In genomic region chr20:10429443-10429981, GRCh38 we compare ENCODE assay signal across 22 cellular contexts. TPM values are rescaled to one million over a fixed set of nuclear protein-coding genes. Genes with fewer than 3 reads are reported as not detected.
A peak's percentile ranks its signal among the peaks of the same experiment; 100 is the strongest.
DNase-seq lines count a peak whose midpoint lies in the region; ATAC-seq, FAIRE-seq and TF ChIP-seq lines count a peak whose summit lies in the region.
"Had no signal": no experiment of that assay in that cellular context is flagged by ENCODE, and none has a peak within 500 bp of the region (broad histone marks: within the 10 kb centered on the region; RNA-seq: fewer than 3 reads in every experiment).

No MANE protein-coding gene starts in this region.

- peaks cover 2% of the 10 kb centered on the region for H3K9me1 ChIP-seq in keratinocyte (ENCODE audit: control insufficient read depth, extremely low read depth, insufficient read depth, low read length)

- no peak for TF ChIP-seq POLR2A in thyroid gland (IDR thresholded peaks at IDR 0.05)

- 87 to 91% methylated on average over 5 of the region's 5 CpGs for WGBS in thyroid gland, 2 donors

- H3K4me2 ChIP-seq in keratinocyte (ENCODE audit: control insufficient read depth, extremely low read depth, insufficient read depth, low read depth, low read length) = peak overlapping the region; percentile 52

- ATAC-seq in stimulated activated memory B cell treated with anti-CD40 and anti-IgM and Interleukin-4, amounts not matched to agents 10 μg/mL and 1 μg/mL and 100 μg/mL, for 72 hours = no peak
- ATAC-seq in HG03469 (IDR thresholded peaks at IDR 0.05; ENCODE audit: unreplicated experiment) (no peak), HG03457 (IDR thresholded peaks at IDR 0.05; ENCODE audit: unreplicated experiment) (no peak)
- ATAC-seq: GM12878, heart left ventricle, Panc1 had no signal

- H3K4me3 ChIP-seq in keratinocyte (ENCODE audit: control insufficient read depth in 2 of 3, extremely low read depth in 1 of 3, insufficient read depth in 2 of 3, low read depth in 1 of 3, low read length in 3 of 3) (no peak overlapping the region), thyroid gland (replicated peaks in 1 of 3) (no peak overlapping the region)
- H3K4me3 ChIP-seq: GM12878, heart left ventricle, right atrium auricular region, vagina had no signal

- peak overlapping the region; percentile 41 for H3K27ac Mint-ChIP-seq in activated naive CD4-positive, alpha-beta T cell treated with anti-CD3 and anti-CD28 coated beads, Interleukin-2, amount 50 U/mL, for 24 hours
- H3K27ac Mint-ChIP-seq in activated naive CD4-positive, alpha-beta T cell treated with anti-CD3 and anti-CD28 coated beads, Interleukin-2, amount 10 ng/mL, durations not matched to agents 7 days and 5 days = no peak overlapping the region
- H3K27ac Mint-ChIP-seq in stimulated activated memory B cell treated with anti-CD40 and anti-IgM and Interleukin-4, amounts not matched to agents 10 μg/mL and 1 μg/mL and 100 μg/mL, for 72 hours = peak overlapping the region; percentile 4
- H3K27ac Mint-ChIP-seq: activated CD4-positive, alpha-beta memory T cell treated with anti-CD3 and anti-CD28 coated beads for 36 hours had no signal

- no peak overlapping the region for H3K4me3 Mint-ChIP-seq in activated naive CD4-positive, alpha-beta T cell treated with anti-CD3 and anti-CD28 coated beads, Interleukin-2, amount 50 U/mL, for 24 hours
- no peak overlapping the region for H3K4me3 Mint-ChIP-seq in activated naive CD4-positive, alpha-beta T cell treated with anti-CD3 and anti-CD28 coated beads, Interleukin-2, amount 10 ng/mL, durations not matched to agents 7 days and 5 days
- no peak overlapping the region for H3K4me3 Mint-ChIP-seq in stimulated activated memory B cell treated with anti-CD40 and anti-IgM and Interleukin-4, amounts not matched to agents 10 μg/mL and 1 μg/mL and 100 μg/mL, for 72 hours
- H3K4me3 Mint-ChIP-seq: activated CD4-positive, alpha-beta memory T cell treated with anti-CD3 and anti-CD28 coated beads for 36 hours had no signal

- H3K9me3 Mint-ChIP-seq in activated naive CD4-positive, alpha-beta T cell treated with anti-CD3 and anti-CD28 coated beads, Interleukin-2, amount 50 U/mL, for 24 hours = no peaks in the 10 kb centered on the region
- no peaks in the 10 kb centered on the region for H3K9me3 Mint-ChIP-seq in activated naive CD4-positive, alpha-beta T cell treated with anti-CD3 and anti-CD28 coated beads, Interleukin-2, amount 10 ng/mL, durations not matched to agents 7 days and 5 days
- no peaks in the 10 kb centered on the region for H3K9me3 Mint-ChIP-seq in stimulated activated memory B cell treated with anti-CD40 and anti-IgM and Interleukin-4, amounts not matched to agents 10 μg/mL and 1 μg/mL and 100 μg/mL, for 72 hours
- H3K9me3 Mint-ChIP-seq: activated CD4-positive, alpha-beta memory T cell treated with anti-CD3 and anti-CD28 coated beads for 36 hours had no signal

- CTCF ChIA-PET in activated naive CD4-positive, alpha-beta T cell treated with anti-CD3 and anti-CD28 coated beads, Interleukin-2, amount 10 ng/mL, durations not matched to agents 7 days and 5 days (lab: Charles Lee) = interaction anchor here (1.2 to 1.6 kb wide), 4 partner anchors 23 to 451 kb away, joined by 3 read pairs; no protein-coding TSS in a partner anchor

- no peaks in the 10 kb centered on the region for H4K20me1 ChIP-seq in keratinocyte (ENCODE audit: control insufficient read depth, extremely low read depth, insufficient read depth, low read length)

- peak overlapping the region; percentile 19 for H3K9ac ChIP-seq in keratinocyte (ENCODE audit: control insufficient read depth, extremely low read depth, insufficient read depth, low read length)

- no peak for FAIRE-seq in keratinocyte (lab: Jason Lieb, UNC)
- FAIRE-seq: GM12878 had no signal

- H3K4me1 Mint-ChIP-seq in activated naive CD4-positive, alpha-beta T cell treated with anti-CD3 and anti-CD28 coated beads, Interleukin-2, amount 50 U/mL, for 24 hours = peaks cover 62% of the 10 kb centered on the region
- peaks cover 37% of the 10 kb centered on the region for H3K4me1 Mint-ChIP-seq in activated naive CD4-positive, alpha-beta T cell treated with anti-CD3 and anti-CD28 coated beads, Interleukin-2, amount 10 ng/mL, durations not matched to agents 7 days and 5 days
- peaks cover 43% of the 10 kb centered on the region for H3K4me1 Mint-ChIP-seq in stimulated activated memory B cell treated with anti-CD40 and anti-IgM and Interleukin-4, amounts not matched to agents 10 μg/mL and 1 μg/mL and 100 μg/mL, for 72 hours

- no peaks in the 10 kb centered on the region for H3K27me3 ChIP-seq in keratinocyte (ENCODE audit: control insufficient read depth, extremely low read depth, insufficient read depth, low read length)
- no peaks in the 10 kb centered on the region for H3K27me3 ChIP-seq in thyroid gland
- H3K27me3 ChIP-seq: heart left ventricle, right atrium auricular region, vagina had no signal

- dilution Hi-C loops in keratinocyte (cut with MboI; ENCODE audit: extremely low pct_ligation_motif_present, low sequenced_read_pairs) = no loop called here

- TF ChIP-seq CTCF in keratinocyte (optimal IDR thresholded peaks at IDR 0.05 in 1 of 3, IDR thresholded peaks at IDR 0.05 in 1 of 3, conservative IDR thresholded peaks at IDR 0.05 in 1 of 3; ENCODE audit: extremely low read depth in 1 of 3, insufficient read depth in 2 of 3, low read length in 3 of 3) = no peak
- no peak for TF ChIP-seq CTCF in thyroid gland (IDR thresholded peaks at IDR 0.05)

- peaks cover 3% of the 10 kb centered on the region for H3K36me3 Mint-ChIP-seq in activated naive CD4-positive, alpha-beta T cell treated with anti-CD3 and anti-CD28 coated beads, Interleukin-2, amount 50 U/mL, for 24 hours
- H3K36me3 Mint-ChIP-seq in activated naive CD4-positive, alpha-beta T cell treated with anti-CD3 and anti-CD28 coated beads, Interleukin-2, amount 10 ng/mL, durations not matched to agents 7 days and 5 days = peaks cover 3% of the 10 kb centered on the region
- peaks cover 5% of the 10 kb centered on the region for H3K36me3 Mint-ChIP-seq in stimulated activated memory B cell treated with anti-CD40 and anti-IgM and Interleukin-4, amounts not matched to agents 10 μg/mL and 1 μg/mL and 100 μg/mL, for 72 hours

- H2AFZ ChIP-seq in keratinocyte (ENCODE audit: control insufficient read depth, low read length) = no peak overlapping the region

- peaks cover 4% of the 10 kb centered on the region in 2 experiments for H3K36me3 ChIP-seq in keratinocyte (ENCODE audit: control insufficient read depth in 2 of 2, extremely low read depth in 1 of 2, insufficient read depth in 2 of 2, low read length in 2 of 2)
- no peaks in the 10 kb centered on the region for H3K36me3 ChIP-seq in thyroid gland
- H3K36me3 ChIP-seq: right atrium auricular region, vagina had no signal

- H3K27ac ChIP-seq in keratinocyte (ENCODE audit: control insufficient read depth, insufficient read depth, low read length) = peak overlapping the region; percentile 73
- H3K27ac ChIP-seq in thyroid gland = no peak overlapping the region
- H3K27ac ChIP-seq: right atrium auricular region, vagina had no signal

- intact Hi-C loops in thyroid gland (cut with DNase I) = no loop called here

- H3K79me2 ChIP-seq in keratinocyte (ENCODE audit: control insufficient read depth, insufficient read depth, low read length) = peaks cover 76% of the 10 kb centered on the region

- no peaks in the 10 kb centered on the region for H3K27me3 Mint-ChIP-seq in activated naive CD4-positive, alpha-beta T cell treated with anti-CD3 and anti-CD28 coated beads, Interleukin-2, amount 50 U/mL, for 24 hours
- peaks cover 3% of the 10 kb centered on the region for H3K27me3 Mint-ChIP-seq in activated naive CD4-positive, alpha-beta T cell treated with anti-CD3 and anti-CD28 coated beads, Interleukin-2, amount 10 ng/mL, durations not matched to agents 7 days and 5 days
- no peaks in the 10 kb centered on the region for H3K27me3 Mint-ChIP-seq in stimulated activated memory B cell treated with anti-CD40 and anti-IgM and Interleukin-4, amounts not matched to agents 10 μg/mL and 1 μg/mL and 100 μg/mL, for 72 hours
- H3K27me3 Mint-ChIP-seq: activated CD4-positive, alpha-beta memory T cell treated with anti-CD3 and anti-CD28 coated beads for 36 hours had no signal

- DNase-seq in activated naive CD4-positive, alpha-beta T cell treated with anti-CD3 and anti-CD28 coated beads, Interleukin-2, amount 10 ng/mL, durations not matched to agents 7 days and 5 days = no peak
- DNase-seq in NCI-H82 treated with DMSO at 0.1 percent for 48 hours (lab: John Stamatoyannopoulos, UW; ENCODE audit: unreplicated experiment) (peak; percentile 40), keratinocyte (ENCODE audit: low read depth, low spot score) (no peak), thyroid gland (no peak)
- DNase-seq: ACHN; activated CD4-positive, CD25-positive, alpha-beta regulatory T cell; activated naive CD4-positive, alpha-beta T cell treated with anti-CD3 and anti-CD28 coated beads, Interleukin-2, amount 50 U/mL, for 16 hours; C1 segment of cervical spinal cord; heart left ventricle; NCI-H1105; NCI-H2029 treated with DMSO at 0.1 percent for 48 hours; NK-92 treated with Interleukin-12 subunit alpha and Interleukin-12 subunit beta, amount 100 ng/mL, for 24 hours; occipital lobe had no signal

- H3K4me1 ChIP-seq in keratinocyte (ENCODE audit: control insufficient read depth, extremely low read depth, insufficient read depth, low read length) (peaks cover 30% of the 10 kb centered on the region), thyroid gland (peaks cover 15 to 16% of the 10 kb centered on the region in 2 donors)

- H3K9me3 ChIP-seq in keratinocyte (ENCODE audit: control insufficient read depth, low read depth, low read length) (no peaks in the 10 kb centered on the region), thyroid gland (no peaks in the 10 kb centered on the region)
- H3K9me3 ChIP-seq: heart left ventricle, right atrium auricular region, vagina had no signal

RNA-seq across cellular contexts. Expression of gene MKKS, which starts 4.5 kb away (rescaled TPM):
- polyA plus RNA-seq in keratinocyte = 14.8 to 24.8 TPM (median 21.6 TPM) in 3 replicates
- polyA plus RNA-seq in keratinocyte (2011; ENCODE audit: low read depth) = 3.5 TPM
- polyA plus RNA-seq in keratinocyte (2011; cell fraction: cytosol; rRNA removed) = 15.1 and 34.9 TPM in 2 replicates
- polyA plus RNA-seq in keratinocyte (2011; cell fraction: nucleus; rRNA removed) = 12.4 and 14.3 TPM in 2 replicates
- polyA plus RNA-seq in keratinocyte (2012; ENCODE audit: low replicate concordance) = 10.8 and 10.9 TPM in 2 replicates
- 2.7 to 20.4 TPM (median 14.3 TPM) in 3 replicates for polyA minus RNA-seq in keratinocyte
- polyA minus RNA-seq in keratinocyte (2011; cell fraction: cytosol; rRNA and poly(A)+ RNA removed) = 9.8 TPM
- 3.3 and 8.0 TPM in 2 replicates for polyA minus RNA-seq in keratinocyte (2011; cell fraction: nucleus; rRNA and poly(A)+ RNA removed)
- total RNA-seq in thyroid gland = 10 to 100 TPM; 19.3 to 27.8 (median 24.1) TPM

RNA-seq across cellular contexts. Expression of gene SLX4IP, which starts 5.6 kb away (rescaled TPM):
- 2.6 to 3.3 TPM (median 3.0 TPM) in 3 replicates for polyA plus RNA-seq in keratinocyte
- polyA plus RNA-seq in keratinocyte (2011; ENCODE audit: low read depth) = 2.5 TPM
- 1.3 and 2.5 TPM in 2 replicates for polyA plus RNA-seq in keratinocyte (2011; cell fraction: cytosol; rRNA removed)
- polyA plus RNA-seq in keratinocyte (2011; cell fraction: nucleus; rRNA removed) = 7.8 and 8.0 TPM in 2 replicates
- polyA plus RNA-seq in keratinocyte (2012; ENCODE audit: low replicate concordance) = 2.6 and 2.7 TPM in 2 replicates
- 4.4 to 12.9 TPM (median 10.7 TPM) in 3 replicates for polyA minus RNA-seq in keratinocyte
- 5.8 TPM for polyA minus RNA-seq in keratinocyte (2011; cell fraction: cytosol; rRNA and poly(A)+ RNA removed)
- 7.3 and 16.3 TPM in 2 replicates for polyA minus RNA-seq in keratinocyte (2011; cell fraction: nucleus; rRNA and poly(A)+ RNA removed)
- total RNA-seq in thyroid gland = 1 to 10 TPM; 6.3 to 8.3 (median 7.4) TPM
